In the genomic region with DNA sequence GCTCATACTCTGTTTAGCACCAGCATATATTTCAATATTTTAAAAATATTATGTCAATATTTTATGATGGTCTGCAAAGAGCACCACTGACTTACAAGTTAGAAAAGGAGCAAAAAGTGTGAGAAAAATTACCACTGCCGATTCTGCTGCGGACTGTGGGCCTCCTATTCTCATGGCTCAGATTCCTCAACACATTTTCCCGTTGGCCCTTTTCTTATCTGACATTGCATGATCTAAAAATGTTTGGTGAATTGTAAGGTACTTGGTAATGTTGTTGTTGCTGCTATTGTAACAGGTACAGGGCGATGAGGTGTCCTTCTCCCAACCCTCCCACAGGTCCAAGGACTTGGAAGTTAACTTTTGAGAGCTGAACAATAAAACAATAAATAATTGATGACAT, we compare ENCODE assay signal across 17 cellular contexts. TPM values are rescaled to one million over a fixed set of nuclear protein-coding genes. Genes with fewer than 3 reads are reported as not detected.
A peak's percentile ranks its signal among the peaks of the same experiment; 100 is the strongest.
DNase-seq lines count a peak whose midpoint lies in the region; ATAC-seq and TF ChIP-seq lines count a peak whose summit lies in the region.
"Had no signal": no experiment of that assay in that cellular context is flagged by ENCODE, and none has a peak within 500 bp of the region (broad histone marks: within the 10 kb centered on the region; RNA-seq: fewer than 3 reads in every experiment).

No MANE protein-coding gene starts in this region.

- H3K4me1 Mint-ChIP-seq in MCF 10A (ENCODE audit: insufficient read depth, unreplicated experiment): no peaks in the 10 kb centered on the region
- peaks cover 32 to 53% (median 43%) of the 10 kb centered on the region in 7 donors for H3K4me1 Mint-ChIP-seq in naive thymus-derived CD4-positive, alpha-beta T cell

- H3K4me3 Mint-ChIP-seq in MCF 10A (ENCODE audit: unreplicated experiment): no peak overlapping the region
- H3K4me3 Mint-ChIP-seq in naive thymus-derived CD4-positive, alpha-beta T cell: peak overlapping the region in 9 of 10 donors; percentile 87 to 98 (median 92)

- H3K27me3 Mint-ChIP-seq in MCF 10A (ENCODE audit: insufficient read depth, unreplicated experiment): no peaks in the 10 kb centered on the region
- peaks cover 0 to 12% (median 0%) of the 10 kb centered on the region in 5 donors for H3K27me3 Mint-ChIP-seq in naive thymus-derived CD4-positive, alpha-beta T cell

- H3K27me3 ChIP-seq in breast epithelium: no peaks in the 10 kb centered on the region
- H3K27me3 ChIP-seq in colonic mucosa: no peaks in the 10 kb centered on the region
- no peaks in the 10 kb centered on the region for H3K27me3 ChIP-seq in naive thymus-derived CD4-positive, alpha-beta T cell (ENCODE audit: control insufficient read depth in 2 of 2, insufficient read depth in 2 of 2, low read length in 2 of 2)
- H3K27me3 ChIP-seq in upper lobe of right lung: no peaks in the 10 kb centered on the region
- H3K27me3 ChIP-seq: cardiac muscle cell had no signal

- no peaks in the 10 kb centered on the region for H3K9me3 ChIP-seq in breast epithelium
- H3K9me3 ChIP-seq in colonic mucosa: no peaks in the 10 kb centered on the region
- no peaks in the 10 kb centered on the region for H3K9me3 ChIP-seq in naive thymus-derived CD4-positive, alpha-beta T cell (ENCODE audit: control insufficient read depth in 2 of 3, low read length in 3 of 3)
- H3K9me3 ChIP-seq in upper lobe of right lung: no peaks in the 10 kb centered on the region

- no peak for TF ChIP-seq POLR2A in breast epithelium (IDR thresholded peaks at IDR 0.05)

- H3K36me3 ChIP-seq in breast epithelium: no peaks in the 10 kb centered on the region
- no peaks in the 10 kb centered on the region for H3K36me3 ChIP-seq in colonic mucosa
- peaks cover 0 to 11% (median 5%) of the 10 kb centered on the region in 3 experiments for H3K36me3 ChIP-seq in naive thymus-derived CD4-positive, alpha-beta T cell (ENCODE audit: control insufficient read depth in 2 of 3, insufficient read depth in 3 of 3, low read length in 3 of 3)
- H3K36me3 ChIP-seq in upper lobe of right lung: peaks cover 14% of the 10 kb centered on the region

- POLR2A ChIA-PET in MCF 10A (lab: Yijun Ruan, JAX): no interaction called here
- POLR2A ChIA-PET in naive thymus-derived CD4-positive, alpha-beta T cell (lab: Charles Lee): interaction anchor here (0.6 to 9.0 kb wide), 7 partner anchors 23 to 1980 kb away, joined by 3 to 96 read pairs (median 3); a partner anchor contains a TSS

- no peak for ATAC-seq in naive thymus-derived CD4-positive, alpha-beta T cell
- no peak for ATAC-seq in upper lobe of right lung
- ATAC-seq in HG02763 (IDR thresholded peaks at IDR 0.05; ENCODE audit: unreplicated experiment): no peak
- ATAC-seq: HCT116 had no signal

- no peaks in the 10 kb centered on the region for H3K9me3 Mint-ChIP-seq in MCF 10A (ENCODE audit: unreplicated experiment)
- H3K9me3 Mint-ChIP-seq in naive thymus-derived CD4-positive, alpha-beta T cell: peaks cover 0 to 5% (median 0%) of the 10 kb centered on the region in 11 donors

- H3K9ac ChIP-seq in colonic mucosa (ENCODE audit: low read depth in 2 of 2, low read length in 2 of 2): no peak overlapping the region

- H3K4me3 ChIP-seq in breast epithelium (peak overlapping the region; percentile 6 to 24 (median 20)), colonic mucosa (no peak overlapping the region), upper lobe of right lung (peak overlapping the region; percentile 38)
- peak overlapping the region; percentile 48 for H3K4me3 ChIP-seq in naive thymus-derived CD4-positive, alpha-beta T cell (ENCODE audit: low read length)
- H3K4me3 ChIP-seq: cardiac muscle cell had no signal

- H3K4me1 ChIP-seq in breast epithelium: no peaks in the 10 kb centered on the region
- no peaks in the 10 kb centered on the region for H3K4me1 ChIP-seq in colonic mucosa
- peaks cover 66 to 68% of the 10 kb centered on the region in 2 donors for H3K4me1 ChIP-seq in naive thymus-derived CD4-positive, alpha-beta T cell (ENCODE audit: control insufficient read depth in 2 of 2, insufficient read depth in 2 of 2, low read length in 2 of 2)
- H3K4me1 ChIP-seq in upper lobe of right lung: peaks cover 5% of the 10 kb centered on the region

- H3K27ac Mint-ChIP-seq in MCF 10A (ENCODE audit: low read depth, unreplicated experiment): no peak overlapping the region
- peak overlapping the region in 5 of 9 donors; percentile 91 to 96 (median 93) for H3K27ac Mint-ChIP-seq in naive thymus-derived CD4-positive, alpha-beta T cell

- no peaks in the 10 kb centered on the region for H3K36me3 Mint-ChIP-seq in MCF 10A (ENCODE audit: insufficient read depth, unreplicated experiment)
- H3K36me3 Mint-ChIP-seq in naive thymus-derived CD4-positive, alpha-beta T cell: peaks cover 9 to 27% (median 19%) of the 10 kb centered on the region in 5 donors

- intact Hi-C loops in breast epithelium (cut with DNase I; ENCODE audit: low total_unique reads) (no loop called here), MCF 10A (cut with micrococcal nuclease) (no loop called here), colonic mucosa (cut with DNase I) (no loop called here), upper lobe of right lung (cut with DNase I) (no loop called here)
- intact Hi-C loops in naive thymus-derived CD4-positive, alpha-beta T cell (cut with micrococcal nuclease): loop anchor here (5.0 to 10.0 kb wide), 3 partner anchors 33 to 1260 kb away; a partner anchor contains a TSS

- BruUV-seq in MCF 10A (replicated peaks; lab: Mats Ljungman, UMichigan): no TSS peak

- no peak for TF ChIP-seq CTCF in breast epithelium (IDR thresholded peaks at IDR 0.05)
- TF ChIP-seq CTCF in MCF 10A (IDR thresholded peaks at IDR 0.05; ENCODE audit: unreplicated experiment): no peak
- TF ChIP-seq CTCF in colonic mucosa (IDR thresholded peaks at IDR 0.05): no peak
- no peak for TF ChIP-seq CTCF in upper lobe of right lung (IDR thresholded peaks at IDR 0.05)

- CTCF ChIA-PET in MCF 10A (lab: Yijun Ruan, JAX): interaction anchor here (0.6 to 1.0 kb wide), 3 partner anchors 33 to 281 kb away, joined by 3 to 4 read pairs (median 3); no protein-coding TSS in a partner anchor
- CTCF ChIA-PET in naive thymus-derived CD4-positive, alpha-beta T cell (lab: Charles Lee): interaction anchor here (0.6 to 9.9 kb wide), 4 partner anchors 25 to 239 kb away, joined by 3 to 83 read pairs (median 4); a partner anchor contains a TSS

- H3K27ac ChIP-seq in breast epithelium (no peak overlapping the region), colonic mucosa (peak overlapping the region; percentile 16), upper lobe of right lung (peak overlapping the region; percentile 85)
- H3K27ac ChIP-seq in naive thymus-derived CD4-positive, alpha-beta T cell (ENCODE audit: low read depth, low read length): peak overlapping the region; percentile 87
- H3K27ac ChIP-seq: cardiac muscle cell had no signal

- DNase-seq in breast epithelium (ENCODE audit: low spot score in 2 of 2): no peak
- no peak for DNase-seq in MCF 10A (ENCODE audit: unreplicated experiment)
- DNase-seq in colonic mucosa: no peak
- DNase-seq in naive thymus-derived CD4-positive, alpha-beta T cell: no peak
- DNase-seq in upper lobe of right lung: no peak
- no peak for DNase-seq in NCI-H2227 treated with DMSO at 0.1 percent for 48 hours (lab: John Stamatoyannopoulos, UW)
- no peak for DNase-seq in NCI-H774 (lab: John Stamatoyannopoulos, UW)
- DNase-seq: EL, NCI-H1092 treated with DMSO at 0.1 percent for 48 hours, NCI-H510A, SHP77, small intestine had no signal

RNA-seq across cellular contexts. Expression of a gene that starts 0.7 kb away (rescaled TPM):
- total RNA-seq in breast epithelium: 10 to 100 TPM; 22.3 to 51.2 (median 23.0) TPM
- 0.77 and 1.6 TPM in 2 replicates for total RNA-seq in MCF 10A (2022)
- total RNA-seq in colonic mucosa: 1 to 10 TPM; 2.8 to 3.3 TPM
- total RNA-seq in naive thymus-derived CD4-positive, alpha-beta T cell: 100 to 1,000 TPM in 2 of 5 experiments, 10 to 100 TPM in 3; 15.3 to 117 (median 95.2) TPM
- polyA plus RNA-seq in naive thymus-derived CD4-positive, alpha-beta T cell: 100 to 1,000 TPM; 330 to 407 TPM
- total RNA-seq in upper lobe of right lung: 79.3 TPM

RNA-seq across cellular contexts. Expression of a gene that starts 25.3 kb away (rescaled TPM):
- total RNA-seq in breast epithelium (100 to 1,000 TPM; 143 to 159 (median 148) TPM), MCF 10A (2022) (317 and 348 TPM in 2 replicates), colonic mucosa (100 to 1,000 TPM; 488 to 502 TPM), upper lobe of right lung (132 TPM)
- total RNA-seq in naive thymus-derived CD4-positive, alpha-beta T cell: 100 to 1,000 TPM in 2 of 5 experiments, 10 to 100 TPM in 3; 64.9 to 298 (median 98.7) TPM
- 100 to 1,000 TPM; 280 to 437 TPM for polyA plus RNA-seq in naive thymus-derived CD4-positive, alpha-beta T cell

RNA-seq across cellular contexts. Expression of a gene that starts 25.5 kb away (rescaled TPM):
- total RNA-seq in breast epithelium (10 to 100 TPM; 22.7 to 33.8 (median 30.2) TPM), MCF 10A (2022) (35.7 and 54.2 TPM in 2 replicates), colonic mucosa (10 to 100 TPM; 19.9 to 42.0 TPM), upper lobe of right lung (20.1 TPM)
- total RNA-seq in naive thymus-derived CD4-positive, alpha-beta T cell: 10 to 100 TPM; 20.7 to 39.9 (median 29.5) TPM
- polyA plus RNA-seq in naive thymus-derived CD4-positive, alpha-beta T cell: 10 to 100 TPM; 42.4 to 44.7 TPM

RNA-seq across cellular contexts. Expression of a gene that starts 28.9 kb away (rescaled TPM):
- total RNA-seq in breast epithelium: 10 to 100 TPM in 2 of 3 donors, 1 to 10 TPM in 1; 9.5 to 13.8 (median 13.2) TPM
- not detected in 2 replicates for total RNA-seq in MCF 10A (2022)
- 1 to 10 TPM; 1.2 to 1.3 TPM for total RNA-seq in colonic mucosa
- 1 to 10 TPM in 2 of 5 experiments, under 1 TPM in 1, not detected in 2; 0.66 to 1.6 (median 1.0) TPM for total RNA-seq in naive thymus-derived CD4-positive, alpha-beta T cell
- polyA plus RNA-seq in naive thymus-derived CD4-positive, alpha-beta T cell: not detected
- total RNA-seq in upper lobe of right lung: 9.3 TPM
- total RNA-seq: cardiac muscle cell, fibroblast of lung, myocyte had no signal
- polyA plus RNA-seq: cardiac muscle cell, fibroblast of lung had no signal

RNA-seq across cellular contexts. Expression of a gene that starts 28.9 kb away (rescaled TPM):
- total RNA-seq in breast epithelium: 10 to 100 TPM in 1 of 3 donors, 1 to 10 TPM in 2; 5.9 to 14.6 (median 10.0) TPM
- total RNA-seq in MCF 10A (2022): not detected in 2 replicates
- total RNA-seq in colonic mucosa: 1 to 10 TPM in 1 of 2 donors, under 1 TPM in 1; 0.42 to 1.1 TPM
- total RNA-seq in naive thymus-derived CD4-positive, alpha-beta T cell: under 1 TPM in 1 of 5 experiments, not detected in 4; 0.41 TPM
- not detected for polyA plus RNA-seq in naive thymus-derived CD4-positive, alpha-beta T cell
- total RNA-seq in upper lobe of right lung: 5.1 TPM
- total RNA-seq: cardiac muscle cell, fibroblast of lung, myocyte had no signal
- polyA plus RNA-seq: cardiac muscle cell, fibroblast of lung had no signal

Comparison
In these comparisons a context has a peak if more than half of its experiments do, and no peak if none do; other contexts are left out.
1. H3K27ac ChIP-seq: peak in colonic mucosa (single experiment), naive thymus-derived CD4-positive, alpha-beta T cell (single experiment) and upper lobe of right lung (single experiment); none in breast epithelium (0 of 2).
2. intact Hi-C loops: an anchor here in naive thymus-derived CD4-positive, alpha-beta T cell (5.0 to 10.0 kb wide); none called in breast epithelium, MCF 10A, colonic mucosa and upper lobe of right lung.